15 cellular contexts compared by ENCODE assay signal in the genomic region with DNA sequence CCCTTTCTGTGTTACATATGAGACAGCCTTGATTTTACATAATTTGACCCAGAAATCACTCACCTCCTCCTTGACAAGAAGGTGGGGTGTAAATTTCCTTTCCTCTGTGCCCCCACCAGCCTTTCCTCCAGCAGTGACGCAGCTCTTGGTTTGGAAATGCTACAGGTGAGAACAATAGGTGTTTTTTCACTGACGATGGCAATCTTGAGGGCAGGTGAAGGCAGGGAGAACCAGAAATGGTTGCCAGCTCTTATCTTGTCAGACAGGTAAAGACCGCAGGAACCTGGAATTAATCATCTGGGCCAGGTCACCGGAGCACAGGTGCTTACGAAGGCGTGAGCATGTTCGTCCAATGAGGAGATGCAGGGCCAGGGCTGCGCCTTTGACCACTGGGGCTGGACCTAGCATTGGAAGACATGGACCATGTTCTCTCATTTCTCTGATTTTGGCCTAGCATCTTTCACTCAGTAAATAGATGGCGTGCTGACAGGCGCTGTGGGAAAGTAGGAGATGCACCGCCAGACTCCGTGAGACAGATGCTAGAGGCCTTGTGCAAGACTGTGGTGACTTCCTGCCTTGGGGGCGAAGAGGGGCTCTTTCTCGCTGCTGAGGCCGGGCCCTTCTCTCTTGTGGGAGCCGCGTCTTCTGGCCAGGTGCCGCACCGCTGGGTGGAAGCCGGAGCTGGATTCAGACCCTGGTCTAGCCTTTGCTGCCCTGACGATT. TPM values are rescaled to one million over a fixed set of nuclear protein-coding genes. Genes with fewer than 3 reads are reported as not detected.
"Had no signal": no experiment of that assay in that cellular context is flagged by ENCODE, and none has a peak within 500 bp of the region (broad histone marks: within the 10 kb centered on the region; RNA-seq: fewer than 3 reads in every experiment).

No MANE protein-coding gene starts in this region.

- H3K36me3 ChIP-seq: brain microvascular endothelial cell, tibial nerve had no signal

- H3K27ac ChIP-seq: brain microvascular endothelial cell, dorsolateral prefrontal cortex, hepatocyte, tibial nerve had no signal

- H3K4me3 ChIP-seq: dorsolateral prefrontal cortex, hepatocyte, tibial nerve had no signal

- H3K9me3 ChIP-seq: tibial nerve had no signal

- DNase-seq: activated CD4-positive, alpha-beta T cell treated with anti-CD3 and anti-CD28 coated beads, Interleukin-2, amount 50 U/mL, for 48 hours; activated CD4-positive, CD25-positive, alpha-beta regulatory T cell treated with anti-CD3 and anti-CD28 coated beads, Interleukin-2, amount 50 U/mL, for 72 hours; activated CD8-positive, alpha-beta memory T cell treated with anti-CD3 and anti-CD28 coated beads, Interleukin-2, amount 10 ng/mL, durations not matched to agents 7 days and 5 days; activated effector memory CD4-positive, alpha-beta T cell treated with anti-CD3 and anti-CD28 coated beads, Interleukin-2, amount 50 U/mL, for 16 hours; activated T-cell treated with anti-CD3 and anti-CD28 coated beads, Interleukin-2, amount 50 U/mL, for 24 hours; brain microvascular endothelial cell; dorsolateral prefrontal cortex; kidney glomerular epithelial cell; retina; SW 1271 had no signal

RNA-seq across cellular contexts. Expression of a gene that starts 4.0 kb away (rescaled TPM):
- total RNA-seq: activated CD8-positive, alpha-beta memory T cell treated with anti-CD3 and anti-CD28 coated beads, Interleukin-2, amount 10 ng/mL, durations not matched to agents 7 days and 5 days; activated naive CD4-positive, alpha-beta T cell treated with anti-CD3 and anti-CD28 coated beads, Interleukin-2, amount 50 U/mL, for 72 hours; hepatocyte; liver; osteocyte had no signal
